ENCODE assay signal across 26 cellular contexts in genomic region chrX:150200361-150200760, GRCh38.
DNase-seq lines count a peak whose midpoint lies in the region; ATAC-seq and TF ChIP-seq lines count a peak whose summit lies in the region.
"Had no signal": no experiment of that assay in that cellular context is flagged by ENCODE, and none has a peak within 500 bp of the region (broad histone marks: within the 10 kb centered on the region; RNA-seq: fewer than 3 reads in every experiment).

No MANE protein-coding gene starts in this region.

- no peaks in the 10 kb centered on the region for H3K27me3 ChIP-seq in hepatocyte
- H3K27me3 ChIP-seq: pancreas, suprapubic skin had no signal

- 88% methylated on average over 2 of the region's 2 CpGs for WGBS in hepatocyte (ENCODE audit: low lambda C conversion rate, missing lambda C conversion rate)

- H3K36me3 Mint-ChIP-seq in effector memory CD8-positive, alpha-beta T cell (ENCODE audit: insufficient read depth): no peaks in the 10 kb centered on the region
- H3K36me3 Mint-ChIP-seq: brain; stimulated activated effector memory CD8-positive, alpha-beta T cell treated with anti-CD3 and anti-CD28 coated beads, Interleukin-12 subunit alpha, Interleukin-12 subunit beta, amount 100 ng/mL, for 72 hours had no signal

- no peak overlapping the region for H2AFZ ChIP-seq in hepatocyte

- H3K4me1 ChIP-seq in hepatocyte (ENCODE audit: insufficient read depth): no peaks in the 10 kb centered on the region
- H3K4me1 ChIP-seq: HAP-1, pancreas had no signal

- H3K79me2 ChIP-seq in hepatocyte: no peaks in the 10 kb centered on the region

- no peak overlapping the region for H3K4me2 ChIP-seq in hepatocyte

- no peaks in the 10 kb centered on the region for H4K20me1 ChIP-seq in hepatocyte (ENCODE audit: insufficient read depth, poor library complexity, severe bottlenecking)

- no peaks in the 10 kb centered on the region for H3K9me2 ChIP-seq in hepatocyte (replicated peaks; ENCODE audit: insufficient read depth)

- peak; percentile 50 for DNase-seq in DMS53 (lab: John Stamatoyannopoulos, UW)
- DNase-seq in DMS53 treated with DMSO at 0.1 percent for 48 hours (lab: John Stamatoyannopoulos, UW; ENCODE audit: unreplicated experiment): no peak
- no peak for DNase-seq in RWPE1 (ENCODE audit: low spot score)
- no peak for DNase-seq in hepatocyte (ENCODE audit: low spot score)
- DNase-seq in COR-L47 (lab: John Stamatoyannopoulos, UW): no peak
- no peak for DNase-seq in NCI-H1694 (lab: John Stamatoyannopoulos, UW)
- DNase-seq in effector memory CD8-positive, alpha-beta T cell: no peak
- DNase-seq in GM19238 (ENCODE audit: insufficient read length, low spot score): no peak
- DNase-seq: cerebellar nuclear complex, GDM1, KG1, midbrain, MM.1S, NCI-H2081 treated with DMSO at 0.1 percent for 48 hours, NCI-H82, T-helper 9 cell had no signal

- no peak overlapping the region for H3K4me3 Mint-ChIP-seq in effector memory CD8-positive, alpha-beta T cell
- H3K4me3 Mint-ChIP-seq: activated T-cell treated with anti-CD3 and anti-CD28 coated beads, Interleukin-2, amount 50 U/mL, for 24 hours; B cell; brain; nephron; stimulated activated effector memory CD8-positive, alpha-beta T cell treated with anti-CD3 and anti-CD28 coated beads, Interleukin-12 subunit alpha, Interleukin-12 subunit beta, amount 100 ng/mL, for 72 hours had no signal

- TF ChIP-seq CTCF in RWPE1 (conservative IDR thresholded peaks at IDR 0.05; ENCODE audit: low read depth) (no peak), hepatocyte (IDR thresholded peaks at IDR 0.05; ENCODE audit: poor library complexity) (no peak)

- CTCF ChIA-PET in RWPE1 (lab: Yijun Ruan, JAX): no interaction called here

- no peak for ATAC-seq in effector memory CD8-positive, alpha-beta T cell (replicated peaks)

- POLR2A ChIA-PET in RWPE1 (lab: Yijun Ruan, JAX; ENCODE audit: low non-redundant PET): interaction anchor here (0.6 kb wide), 1 partner anchor 261 kb away, joined by 5 read pairs; no protein-coding TSS in a partner anchor

- peak overlapping the region; percentile 76 for H3K27ac ChIP-seq in RWPE1
- H3K27ac ChIP-seq in hepatocyte: peak overlapping the region; percentile 46
- H3K27ac ChIP-seq: 22Rv1, pancreas, suprapubic skin had no signal

- no peaks in the 10 kb centered on the region for H3K27me3 Mint-ChIP-seq in effector memory CD8-positive, alpha-beta T cell
- H3K27me3 Mint-ChIP-seq: activated CD4-positive, alpha-beta T cell treated with anti-CD3 and anti-CD28 coated beads, Interleukin-2, amount 10 ng/mL, durations not matched to agents 24 days and 14 days; B cell had no signal

- no peak overlapping the region for H3K27ac Mint-ChIP-seq in effector memory CD8-positive, alpha-beta T cell
- H3K27ac Mint-ChIP-seq: B cell; nephron; stimulated activated effector memory CD8-positive, alpha-beta T cell treated with anti-CD3 and anti-CD28 coated beads, Interleukin-12 subunit alpha, Interleukin-12 subunit beta, amount 100 ng/mL, for 72 hours had no signal

- no peaks in the 10 kb centered on the region for H3K9me3 ChIP-seq in hepatocyte (ENCODE audit: low read depth)
- H3K9me3 ChIP-seq: HAP-1, pancreas, suprapubic skin had no signal

- no peaks in the 10 kb centered on the region for H3K9me3 Mint-ChIP-seq in effector memory CD8-positive, alpha-beta T cell
- H3K9me3 Mint-ChIP-seq: activated CD4-positive, alpha-beta T cell treated with anti-CD3 and anti-CD28 coated beads, Interleukin-2, amount 10 ng/mL, durations not matched to agents 24 days and 14 days; activated T-cell treated with anti-CD3 and anti-CD28 coated beads, Interleukin-2, amount 50 U/mL, for 24 hours; stimulated activated effector memory CD8-positive, alpha-beta T cell treated with anti-CD3 and anti-CD28 coated beads, Interleukin-12 subunit alpha, Interleukin-12 subunit beta, amount 100 ng/mL, for 72 hours had no signal

- H3K4me3 ChIP-seq in hepatocyte: no peak overlapping the region
- H3K4me3 ChIP-seq: HAP-1, pancreas, suprapubic skin had no signal

- H3K36me3 ChIP-seq in hepatocyte (replicated peaks; ENCODE audit: insufficient read depth, low read depth): no peaks in the 10 kb centered on the region
- H3K36me3 ChIP-seq: HAP-1, pancreas, suprapubic skin had no signal

- no peaks in the 10 kb centered on the region for H3K4me1 Mint-ChIP-seq in effector memory CD8-positive, alpha-beta T cell (ENCODE audit: low read depth in 2 of 2)
- H3K4me1 Mint-ChIP-seq: B cell had no signal
